ENCODE assay signal across 26 cellular contexts in the genomic region with DNA sequence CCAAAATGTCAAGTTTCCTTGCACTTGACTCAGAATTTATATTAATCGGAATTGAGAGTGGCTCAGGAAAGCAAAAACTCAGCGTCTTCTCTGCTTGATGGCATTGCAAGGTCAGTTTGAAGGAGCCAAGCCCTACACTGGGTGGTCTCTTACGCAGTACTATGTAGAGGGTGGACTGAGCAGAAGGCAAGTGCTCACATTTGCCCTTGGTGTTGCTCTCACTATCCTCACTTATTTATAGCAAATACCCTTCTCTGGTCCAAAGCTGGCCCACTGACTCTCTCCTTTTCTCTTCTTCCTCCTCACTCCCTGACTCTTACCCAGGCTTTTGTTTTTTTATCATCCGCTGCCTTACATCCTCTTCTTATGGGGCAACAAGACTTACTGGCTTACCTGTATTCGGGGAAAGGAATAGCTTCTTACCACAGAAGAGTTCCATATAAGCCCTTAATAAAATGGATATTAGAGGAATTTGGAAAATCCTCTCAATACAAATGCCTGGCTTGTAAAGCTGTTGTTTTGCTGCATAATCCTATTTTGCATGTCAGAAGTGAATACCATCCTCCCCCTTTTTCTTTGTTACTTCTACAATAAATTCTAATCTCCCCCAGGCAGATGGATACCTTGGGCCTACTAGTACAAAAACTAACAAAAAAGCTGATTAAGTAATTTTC. TPM values are rescaled to one million over a fixed set of nuclear protein-coding genes. Genes with fewer than 3 reads are reported as not detected.
A peak's percentile ranks its signal among the peaks of the same experiment; 100 is the strongest.
DNase-seq lines count a peak whose midpoint lies in the region; ATAC-seq and TF ChIP-seq lines count a peak whose summit lies in the region.
"Had no signal": no experiment of that assay in that cellular context is flagged by ENCODE, and none has a peak within 500 bp of the region (broad histone marks: within the 10 kb centered on the region; RNA-seq: fewer than 3 reads in every experiment).

No MANE protein-coding gene starts in this region.

- TF ChIP-seq CTCF in WTC11 (IDR thresholded peaks at IDR 0.05), result no peak
- TF ChIP-seq CTCF in CD4-positive, alpha-beta T cell (IDR thresholded peaks at IDR 0.05), result no peak

- H3K9me3 ChIP-seq in HAP-1 (no peaks in the 10 kb centered on the region), iPS-20b (ENCODE audit: insufficient read depth, low read depth, low read length) (no peaks in the 10 kb centered on the region)
- H3K9me3 ChIP-seq in CD4-positive, alpha-beta T cell (ENCODE audit: control insufficient read depth, low read length), result no peaks in the 10 kb centered on the region
- H3K9me3 ChIP-seq: SJSA1 had no signal

- CTCF ChIA-PET in WTC11 (lab: Charles Lee), result interaction anchor here (0.8 to 2.0 kb wide), 2 partner anchors 10 to 16 kb away, joined by 3 to 12 read pairs; no protein-coding TSS in a partner anchor
- CTCF ChIA-PET in CD4-positive, alpha-beta T cell (lab: Charles Lee), result no interaction called here

- peak overlapping the region; percentile 26 for H3K9ac ChIP-seq in iPS-20b (ENCODE audit: low read depth, low read length)
- H3K9ac ChIP-seq: KMS-11 had no signal

- in situ Hi-C loops in HAP-1 (cut with MboI; ENCODE audit: low sequenced_read_pairs), result no loop called here

- H3K27me3 ChIP-seq in HAP-1 (ENCODE audit: low read depth), result no peaks in the 10 kb centered on the region
- peaks cover 13% of the 10 kb centered on the region for H3K27me3 ChIP-seq in iPS-20b (ENCODE audit: insufficient read depth, low read length)
- no peaks in the 10 kb centered on the region for H3K27me3 ChIP-seq in CD4-positive, alpha-beta T cell (ENCODE audit: control insufficient read depth, insufficient read depth, low read length)

- H3K36me3 ChIP-seq in HAP-1 (replicated peaks) (no peaks in the 10 kb centered on the region), iPS-20b (ENCODE audit: insufficient read depth, low read depth, low read length) (no peaks in the 10 kb centered on the region)
- H3K36me3 ChIP-seq: SJSA1 had no signal

- H3K27ac ChIP-seq in iPS-20b (ENCODE audit: low read length), result peak overlapping the region; percentile 19
- H3K27ac ChIP-seq in CD4-positive, alpha-beta T cell (ENCODE audit: low read depth, low read length), result no peak overlapping the region
- H3K27ac ChIP-seq: C4-2B, KMS-11, SJSA1 had no signal

- H3K4me3 ChIP-seq in HAP-1 (no peak overlapping the region), iPS-20b (ENCODE audit: low read length) (peak overlapping the region; percentile 3; the same call in 1 of the 2 replicates)
- H3K4me3 ChIP-seq: SJSA1 had no signal

- peak overlapping the region; percentile 15 for H3K27ac Mint-ChIP-seq in WTC11
- no peak overlapping the region for H3K27ac Mint-ChIP-seq in CD4-positive, alpha-beta T cell
- H3K27ac Mint-ChIP-seq: B cell, HFFc6 had no signal

- DNase-seq in HAP-1 (ENCODE audit: low spot score in 2 of 2) (peak; percentile 39 to 96), WTC11 (ENCODE audit: low spot score) (no peak), Right ventricle myocardium superior (no peak)
- DNase-seq in CD4-positive, alpha-beta T cell, result no peak
- DNase-seq: CD8-positive, alpha-beta memory T cell; DMS153; DND-41; HFFc6; IMR-90; MM.1S; NCI-H1048; NCI-H1417; NCI-H187; NCI-H2081 treated with DMSO at 0.1 percent for 48 hours; NCI-H2171; NCI-H345; NCI-H510A treated with DMSO at 0.1 percent for 48 hours; PC-3; T-helper 2 cell had no signal

- POLR2A ChIA-PET in WTC11 (lab: Charles Lee), result no interaction called here
- POLR2A ChIA-PET in CD4-positive, alpha-beta T cell (lab: Charles Lee), result no interaction called here

- peaks cover 53% of the 10 kb centered on the region for H3K27me3 Mint-ChIP-seq in WTC11 (ENCODE audit: low read depth)
- H3K27me3 Mint-ChIP-seq in CD4-positive, alpha-beta T cell, result peaks cover 5% of the 10 kb centered on the region

- H3K4me1 ChIP-seq in HAP-1 (peaks cover 14% of the 10 kb centered on the region), iPS-20b (ENCODE audit: insufficient read depth, low read length) (peaks cover 32% of the 10 kb centered on the region)
- H3K4me1 ChIP-seq: SJSA1 had no signal

- H3K4me1 Mint-ChIP-seq in WTC11, result peaks cover 39% of the 10 kb centered on the region
- H3K4me1 Mint-ChIP-seq in CD4-positive, alpha-beta T cell (ENCODE audit: low read depth), result peaks cover 18% of the 10 kb centered on the region
- H3K4me1 Mint-ChIP-seq: B cell had no signal

- intact Hi-C loops in CD4-positive, alpha-beta T cell (cut with DNase I, micrococcal nuclease), result no loop called here
- intact Hi-C loops in Right ventricle myocardium superior (cut with DNase I), result no loop called here

- ATAC-seq in WTC11 (peak; percentile 67), HG03565 (IDR thresholded peaks at IDR 0.05; ENCODE audit: unreplicated experiment) (no peak), HG02588 (IDR thresholded peaks at IDR 0.05; ENCODE audit: unreplicated experiment) (no peak), Right ventricle myocardium superior (ENCODE audit: poor library complexity) (no peak)
- ATAC-seq in CD4-positive, alpha-beta T cell (ENCODE audit: poor library complexity), result no peak
- ATAC-seq: PC-3 had no signal

- H3K36me3 Mint-ChIP-seq in WTC11, result peaks cover 2% of the 10 kb centered on the region; the same call in 1 of the 2 replicates
- no peaks in the 10 kb centered on the region for H3K36me3 Mint-ChIP-seq in CD4-positive, alpha-beta T cell (ENCODE audit: low read depth)
- H3K36me3 Mint-ChIP-seq: CD8-positive, alpha-beta memory T cell had no signal

- H3K9me3 Mint-ChIP-seq in WTC11, result peaks cover 6% of the 10 kb centered on the region; the same call in 1 of the 2 replicates
- H3K9me3 Mint-ChIP-seq in CD4-positive, alpha-beta T cell, result no peaks in the 10 kb centered on the region
- H3K9me3 Mint-ChIP-seq: CD8-positive, alpha-beta memory T cell; HFFc6 had no signal

- H3K4me3 Mint-ChIP-seq in WTC11, result no peak overlapping the region
- H3K4me3 Mint-ChIP-seq in CD4-positive, alpha-beta T cell, result no peak overlapping the region
- H3K4me3 Mint-ChIP-seq: B cell, HFFc6 had no signal

TF ChIP-seq in WTC11, 78 proteins besides CTCF, POLR2A, EP300 and RAD21:
- no peak for TF ChIP-seq CREB1 (CRISPR knock-in tag; IDR thresholded peaks at IDR 0.05)
- TF ChIP-seq ZNF219 (CRISPR knock-in tag; IDR thresholded peaks at IDR 0.05; ENCODE audit: borderline replicate concordance), result no peak
- TF ChIP-seq, protein P1, sequence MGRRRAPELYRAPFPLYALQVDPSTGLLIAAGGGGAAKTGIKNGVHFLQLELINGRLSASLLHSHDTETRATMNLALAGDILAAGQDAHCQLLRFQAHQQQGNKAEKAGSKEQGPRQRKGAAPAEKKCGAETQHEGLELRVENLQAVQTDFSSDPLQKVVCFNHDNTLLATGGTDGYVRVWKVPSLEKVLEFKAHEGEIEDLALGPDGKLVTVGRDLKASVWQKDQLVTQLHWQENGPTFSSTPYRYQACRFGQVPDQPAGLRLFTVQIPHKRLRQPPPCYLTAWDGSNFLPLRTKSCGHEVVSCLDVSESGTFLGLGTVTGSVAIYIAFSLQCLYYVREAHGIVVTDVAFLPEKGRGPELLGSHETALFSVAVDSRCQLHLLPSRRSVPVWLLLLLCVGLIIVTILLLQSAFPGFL (CRISPR knock-in tag; IDR thresholded peaks at IDR 0.05; ENCODE audit: borderline replicate concordance), result no peak
- TF ChIP-seq RORB (CRISPR knock-in tag; IDR thresholded peaks at IDR 0.05), result no peak
- no peak for TF ChIP-seq ESRRA (CRISPR knock-in tag; IDR thresholded peaks at IDR 0.05; ENCODE audit: borderline replicate concordance)
- TF ChIP-seq ZNF232 (CRISPR knock-in tag; IDR thresholded peaks at IDR 0.05), result no peak
- no peak for TF ChIP-seq FOXK1 (CRISPR knock-in tag; IDR thresholded peaks at IDR 0.05)
- TF ChIP-seq ZNF416 (CRISPR knock-in tag; IDR thresholded peaks at IDR 0.05), result no peak
- TF ChIP-seq, protein P2, sequence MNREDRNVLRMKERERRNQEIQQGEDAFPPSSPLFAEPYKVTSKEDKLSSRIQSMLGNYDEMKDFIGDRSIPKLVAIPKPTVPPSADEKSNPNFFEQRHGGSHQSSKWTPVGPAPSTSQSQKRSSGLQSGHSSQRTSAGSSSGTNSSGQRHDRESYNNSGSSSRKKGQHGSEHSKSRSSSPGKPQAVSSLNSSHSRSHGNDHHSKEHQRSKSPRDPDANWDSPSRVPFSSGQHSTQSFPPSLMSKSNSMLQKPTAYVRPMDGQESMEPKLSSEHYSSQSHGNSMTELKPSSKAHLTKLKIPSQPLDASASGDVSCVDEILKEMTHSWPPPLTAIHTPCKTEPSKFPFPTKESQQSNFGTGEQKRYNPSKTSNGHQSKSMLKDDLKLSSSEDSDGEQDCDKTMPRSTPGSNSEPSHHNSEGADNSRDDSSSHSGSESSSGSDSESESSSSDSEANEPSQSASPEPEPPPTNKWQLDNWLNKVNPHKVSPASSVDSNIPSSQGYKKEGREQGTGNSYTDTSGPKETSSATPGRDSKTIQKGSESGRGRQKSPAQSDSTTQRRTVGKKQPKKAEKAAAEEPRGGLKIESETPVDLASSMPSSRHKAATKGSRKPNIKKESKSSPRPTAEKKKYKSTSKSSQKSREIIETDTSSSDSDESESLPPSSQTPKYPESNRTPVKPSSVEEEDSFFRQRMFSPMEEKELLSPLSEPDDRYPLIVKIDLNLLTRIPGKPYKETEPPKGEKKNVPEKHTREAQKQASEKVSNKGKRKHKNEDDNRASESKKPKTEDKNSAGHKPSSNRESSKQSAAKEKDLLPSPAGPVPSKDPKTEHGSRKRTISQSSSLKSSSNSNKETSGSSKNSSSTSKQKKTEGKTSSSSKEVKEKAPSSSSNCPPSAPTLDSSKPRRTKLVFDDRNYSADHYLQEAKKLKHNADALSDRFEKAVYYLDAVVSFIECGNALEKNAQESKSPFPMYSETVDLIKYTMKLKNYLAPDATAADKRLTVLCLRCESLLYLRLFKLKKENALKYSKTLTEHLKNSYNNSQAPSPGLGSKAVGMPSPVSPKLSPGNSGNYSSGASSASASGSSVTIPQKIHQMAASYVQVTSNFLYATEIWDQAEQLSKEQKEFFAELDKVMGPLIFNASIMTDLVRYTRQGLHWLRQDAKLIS (CRISPR knock-in tag; IDR thresholded peaks at IDR 0.05; ENCODE audit: borderline replicate concordance), result no peak
- no peak for TF ChIP-seq SOX15 (CRISPR knock-in tag; IDR thresholded peaks at IDR 0.05)
- no peak for TF ChIP-seq IRF2 (CRISPR knock-in tag; IDR thresholded peaks at IDR 0.05; ENCODE audit: borderline replicate concordance, low read depth)

RNA-seq across cellular contexts. Expression of a gene that starts 24.8 kb away (rescaled TPM):
- total RNA-seq in WTC11 (2021), result 16.2 to 22.7 TPM (median 20.8 TPM) in 3 replicates
- 1 to 10 TPM; 3.6 to 5.8 TPM for total RNA-seq in CD4-positive, alpha-beta T cell
- total RNA-seq in Right ventricle myocardium superior, result 147 TPM

Comparison
In these comparisons a context has a peak if more than half of its experiments do, and no peak if none do; other contexts are left out.
1. DNase-seq: peak in HAP-1 (2 of 2); none in WTC11 (single experiment), CD4-positive, alpha-beta T cell (0 of 10) and Right ventricle myocardium superior (single experiment).